Comparison of ENCODE assay signal across 11 cellular contexts in the genomic region with DNA sequence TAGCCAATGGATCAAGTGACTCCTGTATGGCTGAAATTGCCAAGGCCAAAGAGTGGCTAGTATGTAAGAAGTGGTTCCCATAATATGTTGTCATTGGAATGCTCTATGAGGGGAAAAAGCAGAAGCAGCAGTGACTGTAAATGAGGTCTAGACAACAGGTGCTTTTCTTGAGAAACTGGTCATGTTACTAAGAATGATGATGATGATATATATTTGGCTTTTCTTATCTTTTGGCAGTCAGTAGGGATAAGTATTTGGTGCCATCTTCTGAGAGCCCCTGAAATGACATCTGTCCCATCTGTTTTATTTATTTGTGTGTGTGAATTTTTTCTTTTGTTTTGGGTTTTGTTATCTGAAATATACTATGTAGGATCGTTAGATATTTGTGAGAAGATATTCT.
A peak's percentile ranks its signal among the peaks of the same experiment; 100 is the strongest.
DNase-seq lines count a peak whose midpoint lies in the region; ATAC-seq and TF ChIP-seq lines count a peak whose summit lies in the region.
"Had no signal": no experiment of that assay in that cellular context is flagged by ENCODE, and none has a peak within 500 bp of the region (broad histone marks: within the 10 kb centered on the region; RNA-seq: fewer than 3 reads in every experiment).

No MANE protein-coding gene starts in this region.

- H3K4me3 ChIP-seq in HCT116 (replicated peaks in 1 of 2; ENCODE audit: low read depth in 1 of 2, low read length in 2 of 2): no peak overlapping the region
- H3K4me3 ChIP-seq in PC-9: no peak overlapping the region
- H3K4me3 ChIP-seq: SJSA1 had no signal

- no peak overlapping the region for H3K4me2 ChIP-seq in HCT116 (ENCODE audit: low read length)
- no peak overlapping the region for H3K4me2 ChIP-seq in PC-9

- H3K9me2 ChIP-seq in HCT116 (ENCODE audit: insufficient read depth) (no peaks in the 10 kb centered on the region), PC-9 (ENCODE audit: insufficient read depth) (no peaks in the 10 kb centered on the region)

- no peaks in the 10 kb centered on the region; the same call in 1 of the 2 replicates for H3K79me2 ChIP-seq in HCT116 (ENCODE audit: insufficient read depth, low read length)
- no peaks in the 10 kb centered on the region for H3K79me2 ChIP-seq in PC-9 (ENCODE audit: low read depth)

- no peaks in the 10 kb centered on the region for H3F3A ChIP-seq in PC-9 (ENCODE audit: insufficient read depth, low read depth)

- RAD21 ChIA-PET in HCT116 (lab: Charles Lee; ENCODE audit: low non-redundant PET in 1 of 2, low total read pairs in 2 of 2, uncharacterized antibody in 2 of 2, unreplicated experiment in 2 of 2): no interaction called here

- H3K27ac ChIP-seq in C4-2B (no peak overlapping the region), HCT116 (ENCODE audit: low read depth, low read length) (no peak overlapping the region), PC-9 (no peak overlapping the region)
- H3K27ac ChIP-seq: SJSA1 had no signal

- no peak overlapping the region for H3K4me3 Mint-ChIP-seq in activated CD8-positive, alpha-beta T cell treated with anti-CD3 and anti-CD28 coated beads for 36 hours

- H3K9ac ChIP-seq in HCT116 (ENCODE audit: low read length): no peak overlapping the region

- no peaks in the 10 kb centered on the region for H3K9me3 Mint-ChIP-seq in activated CD8-positive, alpha-beta T cell treated with anti-CD3 and anti-CD28 coated beads for 36 hours

- no peaks in the 10 kb centered on the region for H3K4me1 Mint-ChIP-seq in activated CD8-positive, alpha-beta T cell treated with anti-CD3 and anti-CD28 coated beads for 36 hours (ENCODE audit: low read depth)

- H4K20me1 ChIP-seq in HCT116 (ENCODE audit: insufficient read depth) (no peaks in the 10 kb centered on the region), PC-9 (ENCODE audit: insufficient read depth) (no peaks in the 10 kb centered on the region)

- CTCF ChIA-PET in HCT116 (lab: Charles Lee): interaction anchor here (2.2 kb wide), 1 partner anchor 536 kb away, joined by 11 read pairs; no protein-coding TSS in a partner anchor
- CTCF ChIA-PET in PC-9 (lab: Charles Lee): no interaction called here
- CTCF ChIA-PET in activated CD8-positive, alpha-beta T cell treated with anti-CD3 and anti-CD28 coated beads for 36 hours (lab: Charles Lee): no interaction called here

- no peak overlapping the region for H3K27ac Mint-ChIP-seq in activated CD8-positive, alpha-beta T cell treated with anti-CD3 and anti-CD28 coated beads for 36 hours

- no peak for TF ChIP-seq POLR2A in HCT116 (IDR thresholded peaks at IDR 0.05; ENCODE audit: borderline replicate concordance, extremely low read depth, insufficient read depth, insufficient read length)

- TF ChIP-seq CTCF in C4-2B (conservative IDR thresholded peaks at IDR 0.05) (peak; percentile 65), HCT116 (IDR thresholded peaks at IDR 0.05 in 2 of 3, conservative IDR thresholded peaks at IDR 0.05 in 1 of 3; ENCODE audit: borderline replicate concordance in 1 of 3, insufficient read depth in 1 of 3, low read depth in 2 of 3, low read length in 2 of 3) (peak; percentile 30 to 65 (median 52); a peak in 4 of 6 replicates), PC-9 (conservative IDR thresholded peaks at IDR 0.05) (peak; percentile 55; the same call in 1 of the 2 replicates)
- TF ChIP-seq CTCF in activated CD8-positive, alpha-beta T cell treated with anti-CD3 and anti-CD28 coated beads for 36 hours (IDR thresholded peaks at IDR 0.05): no peak

- peak; percentile 77 for TF ChIP-seq RAD21 in HCT116 (IDR thresholded peaks at IDR 0.05; ENCODE audit: low read depth)

- intact Hi-C loops in HCT116 (cut with micrococcal nuclease): loop anchor here (1.0 to 10.0 kb wide), 5 partner anchors 338 to 862 kb away; no protein-coding TSS in a partner anchor
- intact Hi-C loops in PC-9 (cut with micrococcal nuclease; ENCODE audit: unreplicated experiment): loop anchor here (1.0 to 10.0 kb wide), 6 partner anchors 144 to 860 kb away; partner anchors contain the start of gene SYT1
- intact Hi-C loops in activated CD8-positive, alpha-beta T cell treated with anti-CD3 and anti-CD28 coated beads for 36 hours (cut with micrococcal nuclease): no loop called here

- DNase-seq in HCT116 (ENCODE audit: low read depth, low spot score) (peak; percentile 12), PC-9 (peak in 1 of 2 experiments; percentile 2), glomerular visceral epithelial cell (ENCODE audit: extremely low spot score) (peak; percentile 3), NCI-H128 (lab: John Stamatoyannopoulos, UW; ENCODE audit: unreplicated experiment) (no peak), GOT3 (lab: John Stamatoyannopoulos, UW) (no peak)
- no peak for DNase-seq in activated CD8-positive, alpha-beta T cell treated with anti-CD3 and anti-CD28 coated beads for 36 hours
- DNase-seq: GDM1, posterior cingulate gyrus had no signal

- BruUV-seq in HCT116 (replicated peaks; lab: Mats Ljungman, UMichigan): no TSS peak
- BruUV-seq in PC-9 (replicated peaks; lab: Mats Ljungman, UMichigan): no TSS peak

- no peaks in the 10 kb centered on the region for H3K27me3 ChIP-seq in HCT116 (ENCODE audit: insufficient read depth, low read length)
- no peaks in the 10 kb centered on the region for H3K27me3 ChIP-seq in PC-9 (ENCODE audit: insufficient read depth, low read depth)
- H3K27me3 ChIP-seq: SJSA1 had no signal

- H3K36me3 ChIP-seq in HCT116 (ENCODE audit: control insufficient read depth in 1 of 2, insufficient read depth in 2 of 2, low read length in 2 of 2) (no peaks in the 10 kb centered on the region), PC-9 (ENCODE audit: low read depth) (no peaks in the 10 kb centered on the region)

- no peak for ATAC-seq in HCT116
- ATAC-seq in GM18909 (IDR thresholded peaks at IDR 0.05; ENCODE audit: poor library complexity, unreplicated experiment): no peak
- ATAC-seq in activated CD8-positive, alpha-beta T cell treated with anti-CD3 and anti-CD28 coated beads for 36 hours: no peak

- H3K9me3 ChIP-seq in HCT116 (ENCODE audit: control insufficient read depth in 1 of 2, insufficient read depth in 1 of 2, low read depth in 1 of 2, low read length in 2 of 2) (no peaks in the 10 kb centered on the region), PC-9 (ENCODE audit: insufficient read depth, low read depth) (no peaks in the 10 kb centered on the region)
- H3K9me3 ChIP-seq: SJSA1 had no signal

- no peaks in the 10 kb centered on the region for H3K36me3 Mint-ChIP-seq in activated CD8-positive, alpha-beta T cell treated with anti-CD3 and anti-CD28 coated beads for 36 hours (ENCODE audit: low read depth)

- H3K4me1 ChIP-seq in HCT116 (ENCODE audit: control insufficient read depth in 1 of 2, insufficient read depth in 2 of 2, low read length in 2 of 2) (no peaks in the 10 kb centered on the region), PC-9 (replicated peaks; ENCODE audit: insufficient read depth) (no peaks in the 10 kb centered on the region)
- H3K4me1 ChIP-seq: SJSA1 had no signal

- no peak overlapping the region for H2AFZ ChIP-seq in HCT116 (ENCODE audit: low read depth, low read length, poor library complexity, severe bottlenecking)
- H2AFZ ChIP-seq in PC-9: no peak overlapping the region

- H3K27me3 Mint-ChIP-seq in activated CD8-positive, alpha-beta T cell treated with anti-CD3 and anti-CD28 coated beads for 36 hours: no peaks in the 10 kb centered on the region

- POLR2A ChIA-PET in HCT116 (lab: Charles Lee): no interaction called here
- POLR2A ChIA-PET in PC-9 (lab: Charles Lee; ENCODE audit: unreplicated experiment): no interaction called here
- POLR2A ChIA-PET in activated CD8-positive, alpha-beta T cell treated with anti-CD3 and anti-CD28 coated beads for 36 hours (lab: Charles Lee): no interaction called here

TF ChIP-seq in HCT116, 20 proteins besides CTCF, POLR2A, EP300 and RAD21:
- TF ChIP-seq REST (IDR thresholded peaks at IDR 0.05; ENCODE audit: low read depth): no peak
- no peak for TF ChIP-seq FOSL1 (IDR thresholded peaks at IDR 0.05; ENCODE audit: low read depth)
- TF ChIP-seq MAX (IDR thresholded peaks at IDR 0.05): no peak
- no peak for TF ChIP-seq SRF (IDR thresholded peaks at IDR 0.05; ENCODE audit: low read depth)

Comparison
In these comparisons a context has a peak if more than half of its experiments do, and no peak if none do; other contexts are left out.
1. DNase-seq: peak in HCT116 (single experiment) and glomerular visceral epithelial cell (single experiment); none in NCI-H128 (single experiment), GOT3 (single experiment) and activated CD8-positive, alpha-beta T cell treated with anti-CD3 and anti-CD28 coated beads for 36 hours (single experiment).